In genomic region chr12:121532503-121533390, GRCh38 we compare ENCODE assay signal across 3 cellular contexts.
TF ChIP-seq lines count a peak whose summit lies in the region.

No MANE protein-coding gene starts in this region.

TF ChIP-seq in liver, 16 proteins besides CTCF, POLR2A, EP300 and RAD21:
- TF ChIP-seq MAX (IDR thresholded peaks at IDR 0.05) (no peak), JUND (IDR thresholded peaks at IDR 0.05) (no peak), HNF4G (IDR thresholded peaks at IDR 0.05) (no peak), FOXA1 (IDR thresholded peaks at IDR 0.05) (no peak), NR2F2 (IDR thresholded peaks at IDR 0.05) (no peak), SP1 (IDR thresholded peaks at IDR 0.05) (no peak), ATF3 (IDR thresholded peaks at IDR 0.05) (no peak), FOXA2 (IDR thresholded peaks at IDR 0.05) (no peak), EGR1 (IDR thresholded peaks at IDR 0.05; ENCODE audit: low read depth in 2 of 2) (no peak), ZBTB33 (IDR thresholded peaks at IDR 0.05) (no peak), RXRA (IDR thresholded peaks at IDR 0.05) (no peak), GABPA (IDR thresholded peaks at IDR 0.05 in 1 of 2, conservative IDR thresholded peaks at IDR 0.05 in 1 of 2) (no peak), YY1 (IDR thresholded peaks at IDR 0.05) (no peak), TAF1 (conservative IDR thresholded peaks at IDR 0.05) (no peak), HNF4A (conservative IDR thresholded peaks at IDR 0.05) (no peak), REST (IDR thresholded peaks at IDR 0.05) (no peak)

TF ChIP-seq in HepG2, 621 proteins besides CTCF, POLR2A, EP300 and RAD21:
- no peak for TF ChIP-seq ZNF354B (CRISPR knock-in tag; IDR thresholded peaks at IDR 0.05)
- TF ChIP-seq ZFAT (CRISPR knock-in tag; conservative IDR thresholded peaks at IDR 0.05), result no peak
- no peak for TF ChIP-seq ZIK1 (CRISPR knock-in tag; IDR thresholded peaks at IDR 0.05; ENCODE audit: borderline replicate concordance, low read depth)
- TF ChIP-seq FIP1L1 (IDR thresholded peaks at IDR 0.05; ENCODE audit: borderline replicate concordance, insufficient read depth, low read depth, low read length), result no peak

TF ChIP-seq in GM12878, 131 proteins besides CTCF, POLR2A, EP300 and RAD21:
- TF ChIP-seq IRF5 (IDR thresholded peaks at IDR 0.05; ENCODE audit: borderline replicate concordance) (no peak), ZNF384 (IDR thresholded peaks at IDR 0.05; ENCODE audit: borderline replicate concordance, low read depth, low read length) (no peak), KDM1A (IDR thresholded peaks at IDR 0.05; ENCODE audit: borderline replicate concordance) (no peak), ZNF217 (IDR thresholded peaks at IDR 0.05) (no peak), MYC (IDR thresholded peaks at IDR 0.05; ENCODE audit: insufficient read depth, insufficient read length, insufficient replicate concordance, low read length, severe bottlenecking) (no peak), ZZZ3 (IDR thresholded peaks at IDR 0.05; ENCODE audit: control insufficient read depth, insufficient read length, low read depth) (no peak), E4F1 (IDR thresholded peaks at IDR 0.05; ENCODE audit: borderline replicate concordance, partially characterized antibody) (no peak), NR2C1 (IDR thresholded peaks at IDR 0.05) (no peak), ZNF207 (IDR thresholded peaks at IDR 0.05; ENCODE audit: borderline replicate concordance) (no peak), BMI1 (IDR thresholded peaks at IDR 0.05; ENCODE audit: borderline replicate concordance) (no peak), GABPA (IDR thresholded peaks at IDR 0.05; ENCODE audit: low read depth) (no peak), EED (IDR thresholded peaks at IDR 0.05; ENCODE audit: low read depth) (no peak), ZNF592 (IDR thresholded peaks at IDR 0.05) (no peak), ZNF274 (IDR thresholded peaks at IDR 0.05; ENCODE audit: insufficient read depth, insufficient read length) (no peak)
- TF ChIP-seq, protein P1, sequence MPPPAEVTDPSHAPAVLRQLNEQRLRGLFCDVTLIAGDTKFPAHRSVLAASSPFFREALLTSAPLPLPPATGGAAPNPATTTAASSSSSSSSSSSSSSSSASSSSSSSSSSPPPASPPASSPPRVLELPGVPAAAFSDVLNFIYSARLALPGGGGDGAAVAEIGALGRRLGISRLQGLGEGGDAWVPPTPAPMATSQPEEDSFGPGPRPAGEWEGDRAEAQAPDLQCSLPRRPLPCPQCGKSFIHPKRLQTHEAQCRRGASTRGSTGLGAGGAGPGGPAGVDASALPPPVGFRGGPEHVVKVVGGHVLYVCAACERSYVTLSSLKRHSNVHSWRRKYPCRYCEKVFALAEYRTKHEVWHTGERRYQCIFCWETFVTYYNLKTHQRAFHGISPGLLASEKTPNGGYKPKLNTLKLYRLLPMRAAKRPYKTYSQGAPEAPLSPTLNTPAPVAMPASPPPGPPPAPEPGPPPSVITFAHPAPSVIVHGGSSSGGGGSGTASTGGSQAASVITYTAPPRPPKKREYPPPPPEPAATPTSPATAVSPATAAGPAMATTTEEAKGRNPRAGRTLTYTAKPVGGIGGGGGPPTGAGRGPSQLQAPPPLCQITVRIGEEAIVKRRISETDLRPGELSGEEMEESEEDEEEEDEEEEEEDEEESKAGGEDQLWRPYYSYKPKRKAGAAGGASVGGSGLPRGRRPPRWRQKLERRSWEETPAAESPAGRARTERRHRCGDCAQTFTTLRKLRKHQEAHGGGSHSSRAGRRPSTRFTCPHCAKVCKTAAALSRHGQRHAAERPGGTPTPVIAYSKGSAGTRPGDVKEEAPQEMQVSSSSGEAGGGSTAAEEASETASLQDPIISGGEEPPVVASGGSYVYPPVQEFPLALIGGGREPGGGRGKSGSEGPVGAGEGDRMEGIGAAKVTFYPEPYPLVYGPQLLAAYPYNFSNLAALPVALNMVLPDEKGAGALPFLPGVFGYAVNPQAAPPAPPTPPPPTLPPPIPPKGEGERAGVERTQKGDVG (CRISPR knock-in tag; IDR thresholded peaks at IDR 0.05), result no peak
